In the genomic region with DNA sequence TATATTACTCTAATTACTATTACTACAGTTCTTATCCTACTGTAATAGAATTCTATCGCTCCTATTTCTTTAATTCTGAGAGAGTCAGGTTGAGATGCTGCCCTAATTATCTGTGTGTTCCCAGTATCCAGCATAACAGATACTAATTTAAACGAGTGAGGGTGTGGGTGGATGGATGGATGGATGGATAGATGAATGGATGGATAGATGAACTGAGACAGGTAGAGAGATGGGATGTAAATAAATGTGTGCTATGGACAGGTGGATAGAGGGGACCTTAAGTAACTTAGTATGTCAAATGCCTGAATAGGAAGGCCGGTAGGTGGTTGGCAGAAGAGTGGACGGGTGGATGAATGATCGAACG, we compare ENCODE assay signal across 10 cellular contexts.
A peak's percentile ranks its signal among the peaks of the same experiment; 100 is the strongest.
DNase-seq lines count a peak whose midpoint lies in the region; ATAC-seq and TF ChIP-seq lines count a peak whose summit lies in the region.
"Had no signal": no experiment of that assay in that cellular context is flagged by ENCODE, and none has a peak within 500 bp of the region (broad histone marks: within the 10 kb centered on the region; RNA-seq: fewer than 3 reads in every experiment).

No MANE protein-coding gene starts in this region.

- H3K23ac ChIP-seq in neuronal stem cell (ENCODE audit: low read depth, low read length, poor library complexity): no peak overlapping the region

- peak overlapping the region; percentile 77; the same call in 1 of the 2 replicates for H2AFZ ChIP-seq in Loucy (ENCODE audit: low read length)
- peak overlapping the region; percentile 89 for H2AFZ ChIP-seq in neuronal stem cell (ENCODE audit: low read length)

- peak overlapping the region; percentile 82 for H2BK15ac ChIP-seq in neuronal stem cell (ENCODE audit: low read length)

- no peaks in the 10 kb centered on the region for H3F3A ChIP-seq in Loucy (ENCODE audit: low read depth)

- WGBS in neuronal stem cell (ENCODE audit: extremely low coverage in 2 of 2, insufficient read length in 2 of 2, insufficient replicate concordance in 1 of 2), 2 donors: no CpG with 5 or more reads among the region's 6 CpGs

- H3K79me2 ChIP-seq in Loucy (ENCODE audit: insufficient read depth, low read length): no peaks in the 10 kb centered on the region

- H3K4me2 ChIP-seq in Loucy (ENCODE audit: low read depth, low read length, poor library complexity, severe bottlenecking): peak overlapping the region; percentile 81
- H3K4me2 ChIP-seq in neuronal stem cell (ENCODE audit: insufficient read depth, low read length, poor library complexity, severe bottlenecking): no peak overlapping the region

- H3K27ac Mint-ChIP-seq in CD4-positive, CD25-positive, alpha-beta regulatory T cell: no peak overlapping the region
- H3K27ac Mint-ChIP-seq in dendritic cell treated with granulocyte-macrophage colony-stimulating factor and Interleukin-4, amounts not matched to agents 40 ng/mL and 50 ng/mL, for 4 days: peak overlapping the region; percentile 30

- no peak overlapping the region for H2BK12ac ChIP-seq in neuronal stem cell (ENCODE audit: low read length)

- no peak overlapping the region for H3K27ac ChIP-seq in CD4-positive, CD25-positive, alpha-beta regulatory T cell (ENCODE audit: insufficient read depth, low read length, poor library complexity, severe bottlenecking)
- no peak overlapping the region for H3K27ac ChIP-seq in neuronal stem cell (replicated peaks; ENCODE audit: low read length)

- no peak overlapping the region for H3K4ac ChIP-seq in neuronal stem cell (ENCODE audit: low read length)

- TF ChIP-seq POLR2A in GM18505 (IDR thresholded peaks at IDR 0.05; ENCODE audit: borderline replicate concordance, extremely low read depth, insufficient read depth, insufficient read length): no peak

- peak overlapping the region; percentile 7 for H4K8ac ChIP-seq in neuronal stem cell (ENCODE audit: low read depth, low read length)

- H3K14ac ChIP-seq in neuronal stem cell (ENCODE audit: low read length): no peak overlapping the region

- peak overlapping the region in 3 of 4 donors; percentile 15 to 80 (median 46) for H3K4me3 Mint-ChIP-seq in CD4-positive, CD25-positive, alpha-beta regulatory T cell
- H3K4me3 Mint-ChIP-seq in dendritic cell treated with granulocyte-macrophage colony-stimulating factor and Interleukin-4, amounts not matched to agents 40 ng/mL and 50 ng/mL, for 4 days: peak overlapping the region; percentile 15

- no peak for DNase-seq in CD4-positive, CD25-positive, alpha-beta regulatory T cell
- DNase-seq in neuronal stem cell (ENCODE audit: low spot score): no peak
- DNase-seq in HuH-7 (ENCODE audit: low spot score): no peak
- no peak for DNase-seq in HK-2 (ENCODE audit: unreplicated experiment)

- H3K9me3 ChIP-seq in CD4-positive, CD25-positive, alpha-beta regulatory T cell (ENCODE audit: control insufficient read depth in 2 of 2, low read length in 2 of 2): no peaks in the 10 kb centered on the region
- H3K9me3 ChIP-seq in Loucy (ENCODE audit: insufficient read depth, low read depth, low read length) (no peaks in the 10 kb centered on the region), neuronal stem cell (replicated peaks in 1 of 2; ENCODE audit: control insufficient read depth in 2 of 2, insufficient read depth in 1 of 2, low read depth in 1 of 2, low read length in 2 of 2) (no peaks in the 10 kb centered on the region)
- H3K9me3 ChIP-seq: Peyer's patch, right lobe of liver had no signal

- no peaks in the 10 kb centered on the region for H3K36me3 ChIP-seq in CD4-positive, CD25-positive, alpha-beta regulatory T cell (ENCODE audit: control insufficient read depth, insufficient read depth, low read length)
- H3K36me3 ChIP-seq in Loucy (ENCODE audit: insufficient read depth, low read length) (no peaks in the 10 kb centered on the region), neuronal stem cell (replicated peaks in 1 of 2; ENCODE audit: control insufficient read depth in 2 of 2, insufficient read depth in 2 of 2, low read length in 2 of 2) (no peaks in the 10 kb centered on the region)
- H3K36me3 ChIP-seq: Peyer's patch, right lobe of liver had no signal

- no peaks in the 10 kb centered on the region for H3K9me2 ChIP-seq in Loucy (replicated peaks; ENCODE audit: low read depth, low read length)

- H3K18ac ChIP-seq in neuronal stem cell (ENCODE audit: low read length): no peak overlapping the region

- H3K9me3 Mint-ChIP-seq in CD4-positive, CD25-positive, alpha-beta regulatory T cell: peaks cover 0 to 7% (median 0%) of the 10 kb centered on the region in 7 donors
- H3K9me3 Mint-ChIP-seq in dendritic cell treated with granulocyte-macrophage colony-stimulating factor and Interleukin-4, amounts not matched to agents 40 ng/mL and 50 ng/mL, for 4 days: no peaks in the 10 kb centered on the region

- ATAC-seq in CD4-positive, CD25-positive, alpha-beta regulatory T cell (ENCODE audit: low read depth in 2 of 2): no peak
- ATAC-seq in GM18505 (IDR thresholded peaks at IDR 0.05; ENCODE audit: unreplicated experiment) (no peak), HG03378 (IDR thresholded peaks at IDR 0.05; ENCODE audit: unreplicated experiment) (no peak)

- peaks cover 19% of the 10 kb centered on the region for H3K27me3 Mint-ChIP-seq in CD4-positive, CD25-positive, alpha-beta regulatory T cell
- H3K27me3 Mint-ChIP-seq in dendritic cell treated with granulocyte-macrophage colony-stimulating factor and Interleukin-4, amounts not matched to agents 40 ng/mL and 50 ng/mL, for 4 days: peaks cover 54% of the 10 kb centered on the region

- no peak overlapping the region for H2AK5ac ChIP-seq in neuronal stem cell (ENCODE audit: low read depth, low read length)

- no peaks in the 10 kb centered on the region for H4K20me1 ChIP-seq in Loucy (ENCODE audit: insufficient read depth, low read length, poor library complexity, severe bottlenecking)

- H3K79me1 ChIP-seq in neuronal stem cell (ENCODE audit: low read depth, low read length): no peaks in the 10 kb centered on the region

- peaks cover 7% of the 10 kb centered on the region for H3K27me3 ChIP-seq in CD4-positive, CD25-positive, alpha-beta regulatory T cell (ENCODE audit: control insufficient read depth, insufficient read depth, low read length)
- H3K27me3 ChIP-seq in Loucy (ENCODE audit: insufficient read depth, low read length, poor library complexity, severe bottlenecking) (no peaks in the 10 kb centered on the region), neuronal stem cell (ENCODE audit: control insufficient read depth in 3 of 3, insufficient read depth in 3 of 3, low read depth in 1 of 3, low read length in 3 of 3) (peaks cover 0 to 26% (median 6%) of the 10 kb centered on the region in 3 experiments)
- H3K27me3 ChIP-seq: Peyer's patch, right lobe of liver had no signal

- peak overlapping the region; percentile 43 for H3K9ac ChIP-seq in Loucy (ENCODE audit: low read depth, low read length, poor library complexity, severe bottlenecking)
- no peak overlapping the region for H3K9ac ChIP-seq in neuronal stem cell (ENCODE audit: low read depth, low read length, poor library complexity)

- no peak overlapping the region for H2BK5ac ChIP-seq in neuronal stem cell (ENCODE audit: low read length)

- peaks cover 3% of the 10 kb centered on the region for H3K4me1 ChIP-seq in CD4-positive, CD25-positive, alpha-beta regulatory T cell (ENCODE audit: control insufficient read depth, insufficient read depth, low read length, poor library complexity, severe bottlenecking)
- H3K4me1 ChIP-seq in Loucy (ENCODE audit: insufficient read depth, low read length, poor library complexity, severe bottlenecking): no peaks in the 10 kb centered on the region
- H3K4me1 ChIP-seq in neuronal stem cell (ENCODE audit: control insufficient read depth in 2 of 2, insufficient read depth in 1 of 2, low read depth in 1 of 2, low read length in 2 of 2): peaks cover 2 to 16% of the 10 kb centered on the region in 2 donors

- peaks cover 0 to 12% (median 4%) of the 10 kb centered on the region in 4 donors for H3K4me1 Mint-ChIP-seq in CD4-positive, CD25-positive, alpha-beta regulatory T cell
- H3K4me1 Mint-ChIP-seq in dendritic cell treated with granulocyte-macrophage colony-stimulating factor and Interleukin-4, amounts not matched to agents 40 ng/mL and 50 ng/mL, for 4 days (ENCODE audit: low read depth): peaks cover 6% of the 10 kb centered on the region

- no peak overlapping the region for H2BK120ac ChIP-seq in neuronal stem cell (ENCODE audit: low read depth, low read length)

- no peak overlapping the region for H4K91ac ChIP-seq in neuronal stem cell (ENCODE audit: low read depth, low read length, poor library complexity)

- H3K36me3 Mint-ChIP-seq in CD4-positive, CD25-positive, alpha-beta regulatory T cell: no peaks in the 10 kb centered on the region
- no peaks in the 10 kb centered on the region for H3K36me3 Mint-ChIP-seq in dendritic cell treated with granulocyte-macrophage colony-stimulating factor and Interleukin-4, amounts not matched to agents 40 ng/mL and 50 ng/mL, for 4 days (ENCODE audit: low read depth)

- intact Hi-C loops in dendritic cell treated with granulocyte-macrophage colony-stimulating factor and Interleukin-4, amounts not matched to agents 40 ng/mL and 50 ng/mL, for 4 days (cut with micrococcal nuclease): no loop called here

- no peak for TF ChIP-seq CTCF in Loucy (conservative IDR thresholded peaks at IDR 0.05; ENCODE audit: low read length)

- no peak overlapping the region for H3K4me3 ChIP-seq in CD4-positive, CD25-positive, alpha-beta regulatory T cell (ENCODE audit: low read depth, low read length)
- H3K4me3 ChIP-seq in Loucy (ENCODE audit: low read length, poor library complexity, severe bottlenecking): peak overlapping the region; percentile 65
- H3K4me3 ChIP-seq in neuronal stem cell (ENCODE audit: low read length in 2 of 2): no peak overlapping the region
